Comparison of ENCODE assay signal across 39 cellular contexts in genomic region chr11:8523396-8523795, GRCh38.
"Had no signal": no experiment of that assay in that cellular context is flagged by ENCODE, and none has a peak within 500 bp of the region (broad histone marks: within the 10 kb centered on the region; RNA-seq: fewer than 3 reads in every experiment).

No MANE protein-coding gene starts in this region.

- FAIRE-seq: astrocyte, bronchial epithelial cell had no signal

- H3K9me3 Mint-ChIP-seq: activated naive CD4-positive, alpha-beta T cell treated with anti-CD3 and anti-CD28 coated beads, Interleukin-2, amount 50 U/mL, for 24 hours; activated naive CD4-positive, alpha-beta T cell treated with anti-CD3 and anti-CD28 coated beads, Interleukin-2, amount 50 U/mL, for 72 hours; activated T-helper 17 cell treated with anti-CD3 and anti-CD28 coated beads, Interleukin-2, amount 50 U/mL, for 72 hours; activated T-helper 2 cell treated with anti-CD3 and anti-CD28 coated beads, Interferon-gamma antibody, Interleukin-2, Interleukin-4, amounts not matched to agents 10 μg/mL and 5 μg/mL and 100 μg/mL, durations not matched to agents 14 hours and 24 hours and 36 hours; central memory CD8-positive, alpha-beta T cell had no signal

- H3K27me3 Mint-ChIP-seq: activated naive CD8-positive, alpha-beta T cell; activated naive CD8-positive, alpha-beta T cell treated with anti-CD3 and anti-CD28 coated beads for 36 hours; activated T-cell treated with anti-CD3 and anti-CD28 coated beads, Interleukin-2, amount 50 U/mL, for 24 hours had no signal

- H3K36me3 Mint-ChIP-seq: activated naive CD4-positive, alpha-beta T cell treated with anti-CD3 and anti-CD28 coated beads, Interleukin-2, amount 50 U/mL, for 24 hours; activated naive CD8-positive, alpha-beta T cell; activated naive CD8-positive, alpha-beta T cell treated with anti-CD3 and anti-CD28 coated beads for 36 hours; activated naive CD8-positive, alpha-beta T cell treated with anti-CD3 and anti-CD28 coated beads, Interleukin-2, amount 10 ng/mL, durations not matched to agents 7 days and 5 days had no signal

- DNase-seq: activated effector memory CD4-positive, alpha-beta T cell treated with anti-CD3 and anti-CD28 coated beads, Interleukin-2, amount 50 U/mL, for 16 hours; activated effector memory CD4-positive, alpha-beta T cell treated with Interleukin-2 at 50 U/mL for 16 hours; activated gamma-delta T cell; activated gamma-delta T cell treated with Interleukin-2 at 50 U/mL for 16 hours; activated naive CD4-positive, alpha-beta T cell; activated naive CD4-positive, alpha-beta T cell treated with anti-CD3 and anti-CD28 coated beads for 36 hours; activated naive CD4-positive, alpha-beta T cell treated with anti-CD3 and anti-CD28 coated beads, Interleukin-2, amount 50 U/mL, for 16 hours; activated naive CD4-positive, alpha-beta T cell treated with Interleukin-2 at 50 U/mL for 16 hours; activated naive CD8-positive, alpha-beta T cell treated with anti-CD3 and anti-CD28 coated beads for 36 hours; activated naive CD8-positive, alpha-beta T cell treated with anti-CD3 and anti-CD28 coated beads, Interleukin-2, amount 10 ng/mL, durations not matched to agents 7 days and 5 days; activated naive CD8-positive, alpha-beta T cell treated with anti-CD3 and anti-CD28 coated beads, Interleukin-2, amount 50 U/mL, for 24 hours; activated T-cell treated with anti-CD3 and anti-CD28 coated beads, Interleukin-2, amount 50 U/mL, for 1 hour; activated T-cell treated with anti-CD3 and anti-CD28 coated beads, Interleukin-2, amount 50 U/mL, for 24 hours; activated T-cell treated with anti-CD3 and anti-CD28 coated beads, Interleukin-2, amount 50 U/mL, for 4 hours; activated T-cell treated with anti-CD3 and anti-CD28 coated beads, Interleukin-2, amount 50 U/mL, for 48 hours; activated T-cell treated with anti-CD3 and anti-CD28 coated beads, Interleukin-2, amount 50 U/mL, for 72 hours; adrenal gland; amniotic stem cell; amygdala; anterior cingulate cortex; aorta; body of pancreas; brain microvascular endothelial cell; caudate nucleus; central memory CD4-positive, alpha-beta T cell; cerebellar nuclear complex had no signal

- H3K4me1 ChIP-seq: adrenal gland, ascending aorta, body of pancreas, breast epithelium had no signal

- H3K4me1 Mint-ChIP-seq: activated naive CD4-positive, alpha-beta T cell treated with anti-CD3 and anti-CD28 coated beads, Interleukin-2, amount 50 U/mL, for 24 hours; activated naive CD8-positive, alpha-beta T cell treated with anti-CD3 and anti-CD28 coated beads for 36 hours; activated naive CD8-positive, alpha-beta T cell treated with anti-CD3 and anti-CD28 coated beads, Interleukin-2, amount 10 ng/mL, durations not matched to agents 7 days and 5 days; activated naive CD8-positive, alpha-beta T cell treated with anti-CD3 and anti-CD28 coated beads, Interleukin-2, amount 50 U/mL, for 24 hours; activated T-helper 17 cell treated with anti-CD3 and anti-CD28 coated beads, Interleukin-2, amount 50 U/mL, for 72 hours; brain; central memory CD8-positive, alpha-beta T cell had no signal

- H3K36me3 ChIP-seq: adrenal gland, ascending aorta, brain microvascular endothelial cell, breast epithelium, cardiac muscle cell had no signal

- H3K27ac ChIP-seq: adrenal gland, ascending aorta, body of pancreas, brain microvascular endothelial cell, breast epithelium, cardiac muscle cell had no signal

- H3K9me3 ChIP-seq: adrenal gland, ascending aorta, body of pancreas had no signal

- H3K4me3 Mint-ChIP-seq: activated naive CD4-positive, alpha-beta T cell treated with anti-CD3 and anti-CD28 coated beads for 36 hours; activated naive CD4-positive, alpha-beta T cell treated with anti-CD3 and anti-CD28 coated beads, Interleukin-2, amount 50 U/mL, for 24 hours; activated naive CD8-positive, alpha-beta T cell; activated naive CD8-positive, alpha-beta T cell treated with anti-CD3 and anti-CD28 coated beads for 36 hours; activated naive CD8-positive, alpha-beta T cell treated with anti-CD3 and anti-CD28 coated beads, Interleukin-2, amount 10 ng/mL, durations not matched to agents 7 days and 5 days; activated naive CD8-positive, alpha-beta T cell treated with anti-CD3 and anti-CD28 coated beads, Interleukin-2, amount 50 U/mL, for 24 hours; activated T-cell treated with anti-CD3 and anti-CD28 coated beads, Interleukin-2, amount 50 U/mL, for 24 hours; activated T-cell treated with anti-CD3 and anti-CD28 coated beads, Interleukin-2, amount 50 U/mL, for 4 hours; activated T-cell treated with anti-CD3 and anti-CD28 coated beads, Interleukin-2, amount 50 U/mL, for 72 hours; activated T-helper 1 cell treated with anti-CD3 and anti-CD28 coated beads, Interleukin-12 subunit alpha, Interleukin-12 subunit beta, Interleukin-2, Interleukin-4 antibody, amounts not matched to agents 30 ng/mL and 10 ng/mL and 1 ng/mL, durations not matched to agents 14 hours and 24 hours and 36 hours; activated T-helper 17 cell treated with anti-CD3 and anti-CD28 coated beads, Interleukin-2, amount 50 U/mL, for 72 hours; brain; central memory CD8-positive, alpha-beta T cell had no signal

- H3K4me3 ChIP-seq: adrenal gland, ascending aorta, body of pancreas, breast epithelium, cardiac muscle cell had no signal

- H3K27ac Mint-ChIP-seq: activated naive CD4-positive, alpha-beta T cell treated with anti-CD3 and anti-CD28 coated beads for 36 hours; activated naive CD4-positive, alpha-beta T cell treated with anti-CD3 and anti-CD28 coated beads, Interleukin-2, amount 50 U/mL, for 72 hours; activated naive CD8-positive, alpha-beta T cell; activated naive CD8-positive, alpha-beta T cell treated with anti-CD3 and anti-CD28 coated beads for 36 hours; activated naive CD8-positive, alpha-beta T cell treated with anti-CD3 and anti-CD28 coated beads, Interleukin-2, amount 10 ng/mL, durations not matched to agents 7 days and 5 days; activated naive CD8-positive, alpha-beta T cell treated with anti-CD3 and anti-CD28 coated beads, Interleukin-2, amount 50 U/mL, for 24 hours; activated T-cell treated with anti-CD3 and anti-CD28 coated beads, Interleukin-2, amount 50 U/mL, for 24 hours; activated T-cell treated with anti-CD3 and anti-CD28 coated beads, Interleukin-2, amount 50 U/mL, for 72 hours; activated T-helper 1 cell treated with anti-CD3 and anti-CD28 coated beads, Interleukin-12 subunit alpha, Interleukin-12 subunit beta, Interleukin-2, Interleukin-4 antibody, amounts not matched to agents 30 ng/mL and 10 ng/mL and 1 ng/mL, durations not matched to agents 14 hours and 24 hours and 36 hours; activated T-helper 17 cell treated with anti-CD3 and anti-CD28 coated beads, Interleukin-2, amount 50 U/mL, for 72 hours; activated T-helper 2 cell treated with anti-CD3 and anti-CD28 coated beads, Interferon-gamma antibody, Interleukin-2, Interleukin-4, amounts not matched to agents 10 μg/mL and 5 μg/mL and 100 μg/mL, durations not matched to agents 14 hours and 24 hours and 36 hours; brain had no signal
